Comparison of ENCODE assay signal across 30 cellular contexts in genomic region chr12:18676112-18676511, GRCh38.
"Had no signal": no experiment of that assay in that cellular context is flagged by ENCODE, and none has a peak within 500 bp of the region (broad histone marks: within the 10 kb centered on the region; RNA-seq: fewer than 3 reads in every experiment).

No MANE protein-coding gene starts in this region.

- H3K4me3 ChIP-seq: ascending aorta, cardiac muscle cell, MG63, SJCRH30, SK-N-MC had no signal

- H3K27ac ChIP-seq: ascending aorta, cardiac muscle cell, SJCRH30, SK-N-MC had no signal

- DNase-seq: activated CD4-positive, alpha-beta T cell treated with anti-CD3 and anti-CD28 coated beads, Interleukin-2, amount 10 ng/mL, durations not matched to agents 24 days and 14 days; activated CD4-positive, alpha-beta T cell treated with anti-CD3 and anti-CD28 coated beads, Interleukin-2, amount 50 U/mL, for 4 hours; activated CD8-positive, alpha-beta T cell treated with anti-CD3 and anti-CD28 coated beads for 36 hours; activated gamma-delta T cell; activated naive CD4-positive, alpha-beta T cell treated with Interleukin-2 at 50 U/mL for 16 hours; activated naive CD8-positive, alpha-beta T cell treated with anti-CD3 and anti-CD28 coated beads, Interleukin-2, amount 10 ng/mL, durations not matched to agents 7 days and 5 days; activated T-cell treated with anti-CD3 and anti-CD28 coated beads, Interleukin-2, amount 50 U/mL, for 1 hour; activated T-cell treated with anti-CD3 and anti-CD28 coated beads, Interleukin-2, amount 50 U/mL, for 72 hours; amygdala; Kasumi-1; KBM-7; MG63; NCI-H1048; NCI-H1105 treated with DMSO at 0.1 percent for 48 hours; NCI-H1436 treated with DMSO at 0.1 percent for 48 hours; NCI-H1694 treated with DMSO at 0.1 percent for 48 hours; NCI-H2029 treated with DMSO at 0.1 percent for 48 hours; NCI-H2107; NCI-H2171; NCI-H510A; NCI-H526; NCI-H748 treated with DMSO at 0.1 percent for 48 hours; NK-92 treated with Interleukin-12 subunit alpha and Interleukin-12 subunit beta, amount 100 ng/mL, for 24 hours; SHP77; SJCRH30; T1000 had no signal

- H3K27me3 ChIP-seq: ascending aorta, cardiac muscle cell, MG63, SJCRH30 had no signal

- H3K9me3 ChIP-seq: ascending aorta, MG63, SJCRH30 had no signal

- H3K36me3 ChIP-seq: ascending aorta, cardiac muscle cell, MG63, SJCRH30 had no signal

- ATAC-seq: activated CD8-positive, alpha-beta T cell treated with anti-CD3 and anti-CD28 coated beads for 36 hours; activated T-cell treated with anti-CD3 and anti-CD28 coated beads, Interleukin-2, amount 50 U/mL, for 72 hours; activated T-helper 17 cell treated with anti-CD3 and anti-CD28 coated beads, Interleukin-2, amount 50 U/mL, for 72 hours had no signal

- H3K4me1 ChIP-seq: ascending aorta, SJCRH30 had no signal
